Comparison of ENCODE assay signal across 16 cellular contexts in genomic region chr19:49984491-49984890, GRCh38. TPM values are rescaled to one million over a fixed set of nuclear protein-coding genes. Genes with fewer than 3 reads are reported as not detected.
DNase-seq lines count a peak whose midpoint lies in the region; ATAC-seq and TF ChIP-seq lines count a peak whose summit lies in the region.
"Had no signal": no experiment of that assay in that cellular context is flagged by ENCODE, and none has a peak within 500 bp of the region (broad histone marks: within the 10 kb centered on the region; RNA-seq: fewer than 3 reads in every experiment).

No MANE protein-coding gene starts in this region.

- H3K4me1 ChIP-seq in HEK293 (ENCODE audit: control insufficient read depth, insufficient read depth, low read length) = no peaks in the 10 kb centered on the region
- no peaks in the 10 kb centered on the region for H3K4me1 ChIP-seq in neural progenitor cell
- no peaks in the 10 kb centered on the region for H3K4me1 ChIP-seq in colonic mucosa
- H3K4me1 ChIP-seq: A549 had no signal

- H3K9me3 Mint-ChIP-seq in activated B cell treated with CpG ODN at 0.5 μM for 24 hours (peaks cover 3% of the 10 kb centered on the region), neural progenitor cell (no peaks in the 10 kb centered on the region)
- H3K9me3 Mint-ChIP-seq: CD4-positive, alpha-beta T cell; HFFc6 had no signal

- intact Hi-C loops in activated B cell treated with CpG ODN at 0.5 μM for 24 hours (cut with micrococcal nuclease) = no loop called here
- intact Hi-C loops in colonic mucosa (cut with DNase I) = no loop called here

- H3K27me3 ChIP-seq in neural progenitor cell (no peaks in the 10 kb centered on the region), colonic mucosa (no peaks in the 10 kb centered on the region)

- no peaks in the 10 kb centered on the region for H3K79me2 ChIP-seq in neural progenitor cell (ENCODE audit: low read depth)

- no peaks in the 10 kb centered on the region for H3K9me3 ChIP-seq in HEK293 (ENCODE audit: control insufficient read depth, insufficient read depth, low read depth, low read length)
- no peaks in the 10 kb centered on the region for H3K9me3 ChIP-seq in neural progenitor cell (ENCODE audit: low read depth)
- no peaks in the 10 kb centered on the region for H3K9me3 ChIP-seq in colonic mucosa
- H3K9me3 ChIP-seq: A549, Caco-2 had no signal

- peaks cover 30% of the 10 kb centered on the region for H4K20me1 ChIP-seq in neural progenitor cell (ENCODE audit: low read depth)

- H3K4me3 Mint-ChIP-seq in activated B cell treated with CpG ODN at 0.5 μM for 24 hours = no peak overlapping the region
- H3K4me3 Mint-ChIP-seq in neural progenitor cell = peak overlapping the region; percentile 4
- H3K4me3 Mint-ChIP-seq: CD4-positive, alpha-beta T cell; GM23338; HFFc6 had no signal

- POLR2A ChIA-PET in HEK293 (lab: Yijun Ruan, JAX) (no interaction called here), activated B cell treated with CpG ODN at 0.5 μM for 24 hours (lab: Charles Lee) (interaction anchor here (0.6 to 1.7 kb wide), 3 partner anchors 51 to 205 kb away, joined by 3 to 5 read pairs (median 3); no protein-coding TSS in a partner anchor)

- ATAC-seq in activated B cell treated with CpG ODN at 0.5 μM for 24 hours (ENCODE audit: low read depth) = no peak

- no peak overlapping the region for H3K4me2 ChIP-seq in neural progenitor cell
- H3K4me2 ChIP-seq: A549, GM23338 had no signal

- H3K9ac ChIP-seq in neural progenitor cell = no peak overlapping the region
- no peak overlapping the region for H3K9ac ChIP-seq in colonic mucosa (ENCODE audit: low read depth in 2 of 2, low read length in 2 of 2)

- H2AFZ ChIP-seq in neural progenitor cell (replicated peaks) = no peak overlapping the region
- H2AFZ ChIP-seq: GM23338 had no signal

- H3K4me1 Mint-ChIP-seq in activated B cell treated with CpG ODN at 0.5 μM for 24 hours (peaks cover 2% of the 10 kb centered on the region), neural progenitor cell (peaks cover 4% of the 10 kb centered on the region)
- H3K4me1 Mint-ChIP-seq: GM23338 had no signal

- no peak for DNase-seq in activated B cell treated with CpG ODN at 0.5 μM for 24 hours
- DNase-seq in neural progenitor cell (ENCODE audit: low spot score) = no peak
- no peak for DNase-seq in colonic mucosa
- DNase-seq in NCI-H1105 treated with DMSO at 0.1 percent for 48 hours (lab: John Stamatoyannopoulos, UW) = no peak
- no peak for DNase-seq in kidney tubule cell (ENCODE audit: low spot score)
- DNase-seq: AML-193; Caco-2; CD4-positive, alpha-beta T cell; HCEC 1CT; HFFc6; IMR-90 had no signal

- H3K27ac Mint-ChIP-seq in activated B cell treated with CpG ODN at 0.5 μM for 24 hours = peak overlapping the region; percentile 41
- no peak overlapping the region for H3K27ac Mint-ChIP-seq in neural progenitor cell
- H3K27ac Mint-ChIP-seq: CD4-positive, alpha-beta T cell; GM23338; HFFc6 had no signal

- CTCF ChIA-PET in HEK293 (lab: Yijun Ruan, JAX) (interaction anchor here (0.6 to 7.9 kb wide), 18 partner anchors 8 to 200 kb away, joined by 3 to 99 read pairs (median 4); partner anchors contain the start of gene ZNF473), activated B cell treated with CpG ODN at 0.5 μM for 24 hours (lab: Charles Lee) (interaction anchor here (1.2 kb wide), 1 partner anchor 47 kb away, joined by 4 read pairs; no protein-coding TSS in a partner anchor)

- peak overlapping the region; percentile 40 for H3K27ac ChIP-seq in 22Rv1
- no peak overlapping the region for H3K27ac ChIP-seq in HEK293 (ENCODE audit: extremely low read depth, low read depth, low read length)
- H3K27ac ChIP-seq in neural progenitor cell = no peak overlapping the region
- H3K27ac ChIP-seq in colonic mucosa = no peak overlapping the region
- H3K27ac ChIP-seq: A549, C4-2B had no signal

- H3K27me3 Mint-ChIP-seq in activated B cell treated with CpG ODN at 0.5 μM for 24 hours = no peaks in the 10 kb centered on the region
- H3K27me3 Mint-ChIP-seq in neural progenitor cell (ENCODE audit: insufficient read depth, low read depth) = peaks cover 12% of the 10 kb centered on the region
- H3K27me3 Mint-ChIP-seq: CD4-positive, alpha-beta T cell had no signal

- TF ChIP-seq CTCF in 22Rv1 (IDR thresholded peaks at IDR 0.05) = no peak
- no peak for TF ChIP-seq CTCF in HEK293 (tag by site-specific recombination; IDR thresholded peaks at IDR 0.05)
- no peak for TF ChIP-seq CTCF in activated B cell treated with CpG ODN at 0.5 μM for 24 hours (IDR thresholded peaks at IDR 0.05)
- TF ChIP-seq CTCF in neural progenitor cell (IDR thresholded peaks at IDR 0.05) = no peak
- TF ChIP-seq CTCF in colonic mucosa (IDR thresholded peaks at IDR 0.05) = no peak

- H3K36me3 ChIP-seq in HEK293 (ENCODE audit: control insufficient read depth in 2 of 2, insufficient read depth in 1 of 2, low read length in 2 of 2) (peaks cover 0 to 42% of the 10 kb centered on the region in 2 experiments; a peak in 2 of 3 replicates), neural progenitor cell (no peaks in the 10 kb centered on the region), colonic mucosa (no peaks in the 10 kb centered on the region)

- no peak overlapping the region for H3K4me3 ChIP-seq in HEK293 (ENCODE audit: low read depth, low read length)
- no peak overlapping the region for H3K4me3 ChIP-seq in neural progenitor cell
- H3K4me3 ChIP-seq in colonic mucosa = no peak overlapping the region
- H3K4me3 ChIP-seq: A549, GM23338 had no signal

- H3K36me3 Mint-ChIP-seq in activated B cell treated with CpG ODN at 0.5 μM for 24 hours (ENCODE audit: low read depth) = peaks cover 69% of the 10 kb centered on the region
- H3K36me3 Mint-ChIP-seq in neural progenitor cell = peaks cover 11% of the 10 kb centered on the region

- peaks cover 7% of the 10 kb centered on the region for H3F3A ChIP-seq in neural progenitor cell (ENCODE audit: low read depth)

TF ChIP-seq in HEK293, 187 proteins besides CTCF, POLR2A, EP300 and RAD21:
- no peak for TF ChIP-seq MZF1 (tag by site-specific recombination; IDR thresholded peaks at IDR 0.05; ENCODE audit: borderline replicate concordance)
- peak; percentile 83 for TF ChIP-seq ZNF121 (tag by site-specific recombination; IDR thresholded peaks at IDR 0.05)

RNA-seq across cellular contexts. Expression of gene SIGLEC11, which starts 23.5 kb away (rescaled TPM):
- total RNA-seq in activated B cell treated with CpG ODN at 0.5 μM for 24 hours (not detected in 2 replicates), neural progenitor cell (ENCODE audit: low replicate concordance) (not detected in 2 replicates), colonic mucosa (under 1 TPM; 0.32 to 0.45 TPM)
- total RNA-seq: Caco-2, GM23338, HFFc6, IMR-90 had no signal

RNA-seq across cellular contexts. Expression of gene VRK3, which starts 40.7 kb away (rescaled TPM):
- 71.1 and 82.6 TPM in 2 replicates for total RNA-seq in activated B cell treated with CpG ODN at 0.5 μM for 24 hours
- total RNA-seq in neural progenitor cell (ENCODE audit: low replicate concordance) = 21.6 and 48.0 TPM in 2 replicates
- 10 to 100 TPM; 50.0 to 77.7 TPM for total RNA-seq in colonic mucosa

RNA-seq across cellular contexts. Expression of gene ZNF473, which starts 41.3 kb away (rescaled TPM):
- total RNA-seq in activated B cell treated with CpG ODN at 0.5 μM for 24 hours (10.5 and 14.2 TPM in 2 replicates), neural progenitor cell (ENCODE audit: low replicate concordance) (9.7 and 14.7 TPM in 2 replicates), colonic mucosa (1 to 10 TPM; 5.9 to 7.6 TPM)

RNA-seq across cellular contexts. Expression of gene NUP62, which starts 55.2 kb away (rescaled TPM):
- total RNA-seq in activated B cell treated with CpG ODN at 0.5 μM for 24 hours (96.8 and 114 TPM in 2 replicates), neural progenitor cell (ENCODE audit: low replicate concordance) (48.2 and 83.8 TPM in 2 replicates), colonic mucosa (10 to 100 TPM; 34.8 to 59.8 TPM)

RNA-seq across cellular contexts. Expression of gene ATF5, which starts 55.5 kb away (rescaled TPM):
- total RNA-seq in activated B cell treated with CpG ODN at 0.5 μM for 24 hours (198 and 199 TPM in 2 replicates), neural progenitor cell (ENCODE audit: low replicate concordance) (1.6 and 10.6 TPM in 2 replicates), colonic mucosa (10 to 100 TPM; 16.7 to 24.7 TPM)
